In the genomic region with DNA sequence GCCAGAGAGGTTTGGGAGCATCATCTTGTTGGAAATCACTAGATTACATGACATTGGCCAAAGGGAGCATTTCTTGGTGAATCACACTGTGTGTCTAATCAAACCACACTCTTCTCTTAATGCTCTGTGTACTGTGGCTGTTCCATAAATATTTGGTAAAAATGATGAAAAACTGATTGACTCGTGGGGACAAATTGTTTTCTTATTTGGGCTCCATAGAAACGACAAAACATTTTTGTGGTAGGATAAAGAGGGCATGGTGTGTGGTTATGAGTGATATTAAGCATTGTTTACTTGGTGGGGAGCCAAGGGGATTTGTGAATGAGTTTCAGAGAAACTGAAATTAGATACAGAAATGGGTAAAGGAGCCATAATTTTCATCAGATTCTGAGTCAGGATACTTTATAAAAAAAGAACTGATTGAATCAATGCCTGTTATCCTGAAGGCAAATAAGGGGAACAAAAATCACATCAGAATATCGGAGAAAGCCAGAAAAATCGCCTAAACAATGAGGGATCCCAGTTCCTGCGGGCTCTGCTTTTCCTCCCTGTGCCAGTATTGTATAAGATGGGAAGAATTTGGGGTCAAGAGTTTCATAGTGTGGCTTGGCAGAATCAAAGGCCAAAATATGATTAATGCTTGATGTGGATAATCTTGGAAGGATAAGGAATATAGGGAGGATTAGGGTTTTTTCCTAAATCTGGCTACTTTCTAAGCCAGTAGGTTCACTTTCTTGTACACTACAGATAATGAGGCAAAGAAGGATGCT, we compare ENCODE assay signal across 1 cellular context.
TF ChIP-seq lines count a peak whose summit lies in the region.

No MANE protein-coding gene starts in this region.

TF ChIP-seq in endothelial cell of umbilical vein, 7 proteins besides CTCF, POLR2A, EP300 and RAD21:
- TF ChIP-seq, protein P1, sequence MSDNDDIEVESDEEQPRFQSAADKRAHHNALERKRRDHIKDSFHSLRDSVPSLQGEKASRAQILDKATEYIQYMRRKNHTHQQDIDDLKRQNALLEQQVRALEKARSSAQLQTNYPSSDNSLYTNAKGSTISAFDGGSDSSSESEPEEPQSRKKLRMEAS (IDR thresholded peaks at IDR 0.05; ENCODE audit: insufficient read depth, insufficient read length) = no peak
- no peak for TF ChIP-seq JUN (IDR thresholded peaks at IDR 0.05; ENCODE audit: borderline replicate concordance, insufficient read depth, insufficient read length, low read depth)
- TF ChIP-seq GATA2 (IDR thresholded peaks at IDR 0.05; ENCODE audit: insufficient read depth, insufficient read length, low read depth, low read length) = no peak
- TF ChIP-seq EZH2 (IDR thresholded peaks at IDR 0.05; ENCODE audit: borderline replicate concordance, low read depth, low read length, severe bottlenecking) = no peak
